ENCODE assay signal across 9 cellular contexts in the genomic region with DNA sequence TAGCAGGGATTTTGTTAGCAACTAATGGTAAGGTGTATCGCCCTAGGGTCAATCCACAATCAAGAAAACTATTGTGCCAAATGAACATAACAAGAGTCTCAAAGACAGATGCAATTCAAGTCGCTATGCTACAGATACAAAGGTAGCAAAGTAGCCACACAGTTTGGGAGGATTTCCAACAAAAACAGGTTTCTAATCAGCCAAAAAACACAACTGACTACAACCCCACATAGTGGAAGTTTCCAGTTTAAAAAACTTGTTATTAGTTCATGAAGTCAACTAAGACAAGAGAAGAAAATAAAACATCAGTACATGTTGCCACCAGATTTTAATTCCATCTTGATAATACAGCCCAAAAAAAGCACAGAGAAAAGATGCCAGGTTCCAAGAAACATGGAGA. TPM values are rescaled to one million over a fixed set of nuclear protein-coding genes. Genes with fewer than 3 reads are reported as not detected.
A peak's percentile ranks its signal among the peaks of the same experiment; 100 is the strongest.
DNase-seq lines count a peak whose midpoint lies in the region; ATAC-seq and TF ChIP-seq lines count a peak whose summit lies in the region.
"Had no signal": no experiment of that assay in that cellular context is flagged by ENCODE, and none has a peak within 500 bp of the region (broad histone marks: within the 10 kb centered on the region; RNA-seq: fewer than 3 reads in every experiment).

No MANE protein-coding gene starts in this region.

- DNase-seq in stimulated activated naive B cell treated with anti-CD40 and anti-IgM and Interleukin-4, amounts not matched to agents 10 μg/mL and 1 μg/mL and 100 μg/mL, for 72 hours: no peak
- DNase-seq in NCI-H187 (lab: John Stamatoyannopoulos, UW): no peak
- DNase-seq in NCI-H2107 (lab: John Stamatoyannopoulos, UW): no peak
- DNase-seq: activated CD4-positive, CD25-positive, alpha-beta regulatory T cell; NCI-H1092 treated with DMSO at 0.1 percent for 48 hours had no signal

- H3K4me1 ChIP-seq in gastroesophageal sphincter: peaks cover 20 to 99% (median 59%) of the 10 kb centered on the region in 3 donors

- no peak for TF ChIP-seq CTCF in gastroesophageal sphincter (IDR thresholded peaks at IDR 0.05)

- peaks cover 0 to 27% of the 10 kb centered on the region in 2 donors for H3K36me3 ChIP-seq in gastroesophageal sphincter

- H3K36me3 Mint-ChIP-seq in IgD-negative memory B cell: no peaks in the 10 kb centered on the region
- peaks cover 96% of the 10 kb centered on the region for H3K36me3 Mint-ChIP-seq in activated T-helper 17 cell treated with anti-CD3 and anti-CD28 coated beads, Interleukin-2, amount 50 U/mL, for 72 hours (ENCODE audit: low read depth)
- H3K36me3 Mint-ChIP-seq in stimulated activated naive B cell treated with anti-CD40 and anti-IgM and Interleukin-4, amounts not matched to agents 10 μg/mL and 1 μg/mL and 100 μg/mL, for 72 hours: peaks cover 23 to 56% of the 10 kb centered on the region in 2 donors

- ATAC-seq in activated T-helper 17 cell treated with anti-CD3 and anti-CD28 coated beads, Interleukin-2, amount 50 U/mL, for 72 hours (replicated peaks): no peak
- ATAC-seq in gastroesophageal sphincter (no peak), GM18858 (IDR thresholded peaks at IDR 0.05; ENCODE audit: unreplicated experiment) (no peak)
- ATAC-seq in stimulated activated naive B cell treated with anti-CD40 and anti-IgM and Interleukin-4, amounts not matched to agents 10 μg/mL and 1 μg/mL and 100 μg/mL, for 72 hours (replicated peaks): no peak

- H3K27ac Mint-ChIP-seq in IgD-negative memory B cell: peak overlapping the region; percentile 8 to 92 (median 89)
- peak overlapping the region; percentile 65 for H3K27ac Mint-ChIP-seq in activated T-helper 17 cell treated with anti-CD3 and anti-CD28 coated beads, Interleukin-2, amount 50 U/mL, for 72 hours
- H3K27ac Mint-ChIP-seq in stimulated activated naive B cell treated with anti-CD40 and anti-IgM and Interleukin-4, amounts not matched to agents 10 μg/mL and 1 μg/mL and 100 μg/mL, for 72 hours: peak overlapping the region; percentile 9

- no peaks in the 10 kb centered on the region for H3K27me3 Mint-ChIP-seq in IgD-negative memory B cell
- no peaks in the 10 kb centered on the region for H3K27me3 Mint-ChIP-seq in activated T-helper 17 cell treated with anti-CD3 and anti-CD28 coated beads, Interleukin-2, amount 50 U/mL, for 72 hours
- no peaks in the 10 kb centered on the region for H3K27me3 Mint-ChIP-seq in stimulated activated naive B cell treated with anti-CD40 and anti-IgM and Interleukin-4, amounts not matched to agents 10 μg/mL and 1 μg/mL and 100 μg/mL, for 72 hours

- H3K9me3 Mint-ChIP-seq in IgD-negative memory B cell: no peaks in the 10 kb centered on the region
- H3K9me3 Mint-ChIP-seq in activated T-helper 17 cell treated with anti-CD3 and anti-CD28 coated beads, Interleukin-2, amount 50 U/mL, for 72 hours: peaks cover under 1% of the 10 kb centered on the region
- H3K9me3 Mint-ChIP-seq in stimulated activated naive B cell treated with anti-CD40 and anti-IgM and Interleukin-4, amounts not matched to agents 10 μg/mL and 1 μg/mL and 100 μg/mL, for 72 hours: no peaks in the 10 kb centered on the region

- no peak for TF ChIP-seq EP300 in gastroesophageal sphincter (IDR thresholded peaks at IDR 0.05)

- no peak overlapping the region for H3K4me3 Mint-ChIP-seq in IgD-negative memory B cell
- peak overlapping the region; percentile 49 for H3K4me3 Mint-ChIP-seq in activated T-helper 17 cell treated with anti-CD3 and anti-CD28 coated beads, Interleukin-2, amount 50 U/mL, for 72 hours
- no peak overlapping the region for H3K4me3 Mint-ChIP-seq in stimulated activated naive B cell treated with anti-CD40 and anti-IgM and Interleukin-4, amounts not matched to agents 10 μg/mL and 1 μg/mL and 100 μg/mL, for 72 hours

- H3K9me3 ChIP-seq in gastroesophageal sphincter: no peaks in the 10 kb centered on the region

- WGBS in gastroesophageal sphincter (ENCODE audit: low coverage in 1 of 2), 2 donors: 58 to 63% methylated on average over 2 of the region's 2 CpGs

- TF ChIP-seq POLR2A in gastroesophageal sphincter (IDR thresholded peaks at IDR 0.05): no peak

- no peaks in the 10 kb centered on the region for H3K27me3 ChIP-seq in gastroesophageal sphincter

- peaks cover 29 to 43% (median 42%) of the 10 kb centered on the region in 3 donors for H3K4me1 Mint-ChIP-seq in IgD-negative memory B cell
- peaks cover 40% of the 10 kb centered on the region for H3K4me1 Mint-ChIP-seq in activated T-helper 17 cell treated with anti-CD3 and anti-CD28 coated beads, Interleukin-2, amount 50 U/mL, for 72 hours
- H3K4me1 Mint-ChIP-seq in stimulated activated naive B cell treated with anti-CD40 and anti-IgM and Interleukin-4, amounts not matched to agents 10 μg/mL and 1 μg/mL and 100 μg/mL, for 72 hours: peaks cover 45 to 89% of the 10 kb centered on the region in 2 donors

- peak overlapping the region; percentile 95 to 100 (median 99) for H3K27ac ChIP-seq in gastroesophageal sphincter

- no peak overlapping the region for H3K4me3 ChIP-seq in gastroesophageal sphincter

RNA-seq across cellular contexts. Expression of gene MYH9, which starts 38.0 kb away (rescaled TPM):
- polyA plus RNA-seq in IgD-negative memory B cell: 231 TPM
- 100 to 1,000 TPM; 782 to 800 TPM for total RNA-seq in activated T-helper 17 cell treated with anti-CD3 and anti-CD28 coated beads, Interleukin-2, amount 50 U/mL, for 72 hours
- 100 to 1,000 TPM; 304 to 366 (median 322) TPM for total RNA-seq in gastroesophageal sphincter

Comparison
In these comparisons a context has a peak if more than half of its experiments do, and no peak if none do; other contexts are left out.
1. H3K27ac Mint-ChIP-seq: peak in every context shown above with its lines; median percentile 89 in IgD-negative memory B cell; 65 in activated T-helper 17 cell treated with anti-CD3 and anti-CD28 coated beads, Interleukin-2, amount 50 U/mL, for 72 hours; 9 in stimulated activated naive B cell treated with anti-CD40 and anti-IgM and Interleukin-4, amounts not matched to agents 10 μg/mL and 1 μg/mL and 100 μg/mL, for 72 hours.